ENCODE assay signal across 6 cellular contexts in the genomic region with DNA sequence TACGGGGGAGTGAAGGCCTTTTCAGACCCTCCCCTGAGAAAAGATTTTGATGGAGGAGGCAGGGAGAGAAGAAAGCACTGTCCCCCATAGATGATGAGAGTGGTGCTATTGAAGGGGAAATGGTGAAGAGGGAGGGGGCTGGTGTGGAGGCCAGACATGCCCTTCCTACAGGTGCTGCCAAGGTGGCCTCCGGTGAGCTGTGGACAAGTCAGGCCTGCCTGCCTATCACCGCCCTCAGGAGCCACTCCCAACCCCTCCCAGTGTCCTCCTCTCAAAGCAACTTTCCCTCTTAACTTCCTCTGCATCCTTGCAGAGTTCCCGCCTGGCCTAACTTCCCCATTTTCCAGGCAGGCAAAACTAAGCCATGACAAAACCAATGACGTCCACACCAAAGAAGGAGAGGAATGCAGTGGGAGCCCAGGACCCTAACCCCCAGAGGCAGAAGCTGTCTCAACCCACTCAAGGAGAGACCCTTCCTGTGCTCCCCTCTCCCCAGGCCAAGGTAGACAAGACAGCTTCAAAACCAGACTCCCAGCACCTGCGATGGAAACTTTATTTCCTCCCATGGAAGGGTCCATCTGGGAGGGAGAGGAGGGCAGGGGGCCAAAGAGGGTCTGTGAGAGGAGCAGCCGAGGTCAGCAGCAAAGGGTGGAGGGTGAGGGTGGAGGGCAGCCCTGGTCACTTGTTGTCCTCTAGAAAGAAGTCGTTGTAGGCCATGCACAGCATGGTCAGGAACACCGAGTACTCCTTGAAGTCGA. TPM values are rescaled to one million over a fixed set of nuclear protein-coding genes. Genes with fewer than 3 reads are reported as not detected.
DNase-seq lines count a peak whose midpoint lies in the region; ATAC-seq and TF ChIP-seq lines count a peak whose summit lies in the region.

No MANE protein-coding gene starts in this region.

- 88% methylated on average over 10 of the region's 10 CpGs for whole genome bisulfite sequencing in hepatocyte (ENCODE audit: low lambda C conversion rate, missing lambda C conversion rate)

- peaks cover 76% of the 10 kb centered on the region for H3K4me1 Mint-ChIP-seq in activated naive CD4-positive, alpha-beta T cell treated with anti-CD3 and anti-CD28 coated beads, Interleukin-2, amount 50 U/mL, for 24 hours

- no peak for TF ChIP-seq POLR2A in uterus (IDR thresholded peaks at IDR 0.05)

- DNase-seq in activated naive CD4-positive, alpha-beta T cell treated with Interleukin-2 at 50 U/mL for 16 hours: no peak
- DNase-seq in hepatocyte (ENCODE audit: low spot score) (no peak), uterus (no peak), NCI-H345 treated with DMSO at 0.1 percent for 48 hours (lab: John Stamatoyannopoulos, UW; ENCODE audit: unreplicated experiment) (no peak)

- H3K9me3 Mint-ChIP-seq in activated naive CD4-positive, alpha-beta T cell treated with anti-CD3 and anti-CD28 coated beads, Interleukin-2, amount 50 U/mL, for 24 hours: no peaks in the 10 kb centered on the region

- intact Hi-C loops in uterus (cut with DNase I; ENCODE audit: low total_unique reads): no loop called here

- H3K79me2 ChIP-seq in hepatocyte: peaks cover 18% of the 10 kb centered on the region

- no peak overlapping the region for H2AFZ ChIP-seq in hepatocyte

- no peaks in the 10 kb centered on the region for H3K27me3 Mint-ChIP-seq in activated naive CD4-positive, alpha-beta T cell treated with anti-CD3 and anti-CD28 coated beads, Interleukin-2, amount 50 U/mL, for 24 hours

- H3K27ac ChIP-seq in hepatocyte: peak overlapping the region; percentile 94
- peak overlapping the region; percentile 99 to 100 for H3K27ac ChIP-seq in uterus

- peaks cover 41% of the 10 kb centered on the region for H3K4me1 ChIP-seq in hepatocyte (ENCODE audit: insufficient read depth)
- H3K4me1 ChIP-seq in uterus: peaks cover 0 to 3% of the 10 kb centered on the region in 2 donors

- peak overlapping the region; percentile 98 for H3K27ac Mint-ChIP-seq in activated naive CD4-positive, alpha-beta T cell treated with anti-CD3 and anti-CD28 coated beads, Interleukin-2, amount 50 U/mL, for 24 hours

- H3K9me3 ChIP-seq in hepatocyte (ENCODE audit: low read depth) (no peaks in the 10 kb centered on the region), uterus (no peaks in the 10 kb centered on the region)

- H3K9me2 ChIP-seq in hepatocyte (replicated peaks; ENCODE audit: insufficient read depth): no peaks in the 10 kb centered on the region

- no peaks in the 10 kb centered on the region for H4K20me1 ChIP-seq in hepatocyte (ENCODE audit: insufficient read depth, poor library complexity, severe bottlenecking)

- no peaks in the 10 kb centered on the region for H3K27me3 ChIP-seq in hepatocyte
- no peaks in the 10 kb centered on the region for H3K27me3 ChIP-seq in uterus

- no peaks in the 10 kb centered on the region for H3K36me3 Mint-ChIP-seq in activated naive CD4-positive, alpha-beta T cell treated with anti-CD3 and anti-CD28 coated beads, Interleukin-2, amount 50 U/mL, for 24 hours

- H3K4me3 ChIP-seq in hepatocyte (no peak overlapping the region), uterus (peak overlapping the region; percentile 82 to 96)

- TF ChIP-seq CTCF in hepatocyte (IDR thresholded peaks at IDR 0.05; ENCODE audit: poor library complexity): no peak
- TF ChIP-seq CTCF in uterus (IDR thresholded peaks at IDR 0.05): no peak

- H3K4me2 ChIP-seq in hepatocyte: peak overlapping the region; percentile 87

- H3K4me3 Mint-ChIP-seq in activated naive CD4-positive, alpha-beta T cell treated with anti-CD3 and anti-CD28 coated beads, Interleukin-2, amount 50 U/mL, for 24 hours: peak overlapping the region; percentile 90

- H3K36me3 ChIP-seq in hepatocyte (replicated peaks; ENCODE audit: insufficient read depth, low read depth): no peaks in the 10 kb centered on the region
- H3K36me3 ChIP-seq in uterus: no peaks in the 10 kb centered on the region

- ATAC-seq in HG02852 (IDR thresholded peaks at IDR 0.05; ENCODE audit: unreplicated experiment): no peak

RNA-seq across cellular contexts. Expression of gene S100A6, which starts 1.0 kb away (rescaled TPM):
- total RNA-seq in hepatocyte (140 and 173 TPM in 2 replicates), uterus (100 to 1,000 TPM in 3 of 4 donors, 10 to 100 TPM in 1; 55.5 to 729 (median 448) TPM)
- 657 and 701 TPM in 2 replicates for polyA plus RNA-seq in hepatocyte

RNA-seq across cellular contexts. Expression of gene S100A5, which starts 3.9 kb away (rescaled TPM):
- total RNA-seq in hepatocyte (not detected in 2 replicates), uterus (not detected)
- polyA plus RNA-seq in hepatocyte: 0.54 and 1.0 TPM in 2 replicates

RNA-seq across cellular contexts. Expression of gene S100A4, which starts 8.8 kb away (rescaled TPM):
- total RNA-seq in hepatocyte (64.1 and 101 TPM in 2 replicates), uterus (100 to 1,000 TPM in 3 of 4 donors, 10 to 100 TPM in 1; 58.9 to 226 (median 155) TPM)
- polyA plus RNA-seq in hepatocyte: 116 and 187 TPM in 2 replicates

RNA-seq across cellular contexts. Expression of gene S100A3, which starts 12.3 kb away (rescaled TPM):
- total RNA-seq in hepatocyte: 2.6 and 2.7 TPM in 2 replicates
- polyA plus RNA-seq in hepatocyte: 1.9 and 6.1 TPM in 2 replicates
- 1 to 10 TPM in 2 of 4 donors, not detected in 2; 1.2 to 3.7 TPM for total RNA-seq in uterus

RNA-seq across cellular contexts. Expression of gene S100A2, which starts 28.8 kb away (rescaled TPM):
- total RNA-seq in hepatocyte (1.7 and 4.2 TPM in 2 replicates), uterus (1 to 10 TPM in 2 of 4 donors, not detected in 2; 2.1 to 2.7 TPM)
- 6.9 and 10.3 TPM in 2 replicates for polyA plus RNA-seq in hepatocyte
